In the genomic region with DNA sequence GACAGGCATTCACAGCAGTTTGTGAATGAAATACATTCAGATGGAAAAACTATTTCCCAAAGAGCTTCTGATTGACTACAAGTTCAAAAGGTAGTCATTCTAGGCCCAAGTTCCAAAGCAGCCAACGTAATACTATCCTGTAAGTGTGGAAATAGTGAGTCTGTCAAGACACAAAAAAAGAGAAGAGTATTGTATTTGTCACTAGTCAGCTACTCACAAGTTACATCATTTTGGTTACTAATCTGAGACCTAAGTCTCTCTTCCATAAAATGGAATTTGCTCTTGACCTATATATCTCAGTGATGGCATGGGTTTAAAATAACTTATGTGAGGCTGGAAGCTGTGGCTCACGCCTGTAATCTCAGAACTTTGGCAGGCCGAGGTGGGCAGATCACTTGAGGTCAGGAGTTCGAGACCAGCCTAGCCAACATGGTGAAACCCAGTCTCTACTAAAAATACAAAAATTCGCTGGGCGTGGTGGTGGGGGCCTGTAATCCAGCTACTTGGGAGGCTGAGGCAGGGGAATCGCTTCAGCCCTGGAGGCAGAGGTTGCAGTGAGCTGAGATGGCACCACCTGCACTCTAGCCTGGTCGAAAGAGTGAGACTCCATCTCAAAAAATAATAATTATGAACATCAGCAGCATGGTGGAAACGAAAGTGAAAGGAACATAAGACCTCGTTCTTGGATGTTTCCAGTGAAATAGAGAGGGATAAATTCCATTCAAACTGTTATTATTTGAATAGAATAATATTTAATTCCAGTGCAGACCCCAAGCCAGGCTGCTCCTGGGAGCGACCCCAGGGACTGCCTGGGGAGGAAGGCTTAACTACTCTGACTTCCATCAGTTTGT, we compare ENCODE assay signal across 10 cellular contexts. TPM values are rescaled to one million over a fixed set of nuclear protein-coding genes. Genes with fewer than 3 reads are reported as not detected.
DNase-seq lines count a peak whose midpoint lies in the region; ATAC-seq and TF ChIP-seq lines count a peak whose summit lies in the region.
"Had no signal": no experiment of that assay in that cellular context is flagged by ENCODE, and none has a peak within 500 bp of the region (broad histone marks: within the 10 kb centered on the region; RNA-seq: fewer than 3 reads in every experiment).

No MANE protein-coding gene starts in this region.

- no peak for TF ChIP-seq POLR2A in spleen (IDR thresholded peaks at IDR 0.05)

- TF ChIP-seq CTCF in fibroblast of mammary gland (conservative IDR thresholded peaks at IDR 0.05; ENCODE audit: control insufficient read depth, insufficient read depth, low read depth, low read length) (no peak), spleen (IDR thresholded peaks at IDR 0.05 in 8 of 11, conservative IDR thresholded peaks at IDR 0.05 in 3 of 11) (no peak)

- H3K27me3 Mint-ChIP-seq in T-helper 17 cell, result no peaks in the 10 kb centered on the region

- H3K4me3 Mint-ChIP-seq in T-helper 17 cell, result peak overlapping the region; percentile 88

- no peaks in the 10 kb centered on the region for H3K27me3 ChIP-seq in spleen (replicated peaks in 1 of 7)
- H3K27me3 ChIP-seq: ovary had no signal

- ATAC-seq in T-helper 17 cell, result no peak

- intact Hi-C loops in spleen (cut with DNase I; ENCODE audit: low total_unique reads), result no loop called here

- peak overlapping the region in 7 of 8 donors; percentile 73 to 99 (median 82) for H3K27ac ChIP-seq in spleen

- H3K4me1 ChIP-seq in spleen, result peaks cover 14 to 56% (median 37%) of the 10 kb centered on the region in 6 donors

- WGBS in spleen, 5 donors, result 44 to 63% (median 47%) methylated on average over 11 of the region's 11 CpGs

- H3K9me3 ChIP-seq in T-helper 17 cell (ENCODE audit: control insufficient read depth, low read length, poor library complexity, severe bottlenecking), result no peaks in the 10 kb centered on the region
- H3K9me3 ChIP-seq in spleen, result no peaks in the 10 kb centered on the region
- H3K9me3 ChIP-seq: ovary had no signal

- no peaks in the 10 kb centered on the region for H3K36me3 ChIP-seq in spleen
- H3K36me3 ChIP-seq: ovary had no signal

- peak overlapping the region; percentile 19 for H3K4me3 ChIP-seq in fibroblast of mammary gland (ENCODE audit: control insufficient read depth, low read depth, low read length)
- H3K4me3 ChIP-seq in spleen, result peak overlapping the region; percentile 22 to 84 (median 39)

- DNase-seq in HCEC 1CT, result peak; percentile 49
- DNase-seq in T-helper 17 cell, result no peak
- peak; percentile 53 for DNase-seq in fibroblast of mammary gland (ENCODE audit: low read depth)
- DNase-seq in spleen, result no peak
- DNase-seq in C1 segment of cervical spinal cord (lab: John Stamatoyannopoulos, UW), result no peak
- DNase-seq in LoVo (ENCODE audit: low spot score), result no peak
- no peak for DNase-seq in germinal center (ENCODE audit: low spot score)
- no peak for DNase-seq in SK-N-DZ (ENCODE audit: low spot score)
- DNase-seq: activated gamma-delta T cell had no signal

- H3K27ac Mint-ChIP-seq in T-helper 17 cell, result peak overlapping the region; percentile 94

- peaks cover 47% of the 10 kb centered on the region for H3K4me1 Mint-ChIP-seq in T-helper 17 cell

- peaks cover 3% of the 10 kb centered on the region for H3K36me3 Mint-ChIP-seq in T-helper 17 cell (ENCODE audit: low read depth)

RNA-seq across cellular contexts. Expression of a gene that starts 2.9 kb away (rescaled TPM):
- total RNA-seq in T-helper 17 cell, result 10 to 100 TPM; 78.3 to 86.6 TPM
- total RNA-seq in spleen, result 10 to 100 TPM; 28.6 to 72.2 (median 41.3) TPM
- polyA plus RNA-seq in spleen, result 100 to 1,000 TPM in 1 of 3 donors, 10 to 100 TPM in 2; 66.7 to 104 (median 77.0) TPM
- polyA plus RNA-seq in SK-N-DZ (2014; cell fraction: cytosol; rRNA removed), result 182 and 271 TPM in 2 replicates
- polyA plus RNA-seq in SK-N-DZ (2014; cell fraction: nucleus; rRNA removed), result 107 and 121 TPM in 2 replicates

RNA-seq across cellular contexts. Expression of a gene that starts 3.2 kb away (rescaled TPM):
- 10 to 100 TPM in 1 of 2 donors, 1 to 10 TPM in 1; 8.8 to 14.8 TPM for total RNA-seq in T-helper 17 cell
- total RNA-seq in spleen, result 10 to 100 TPM in 2 of 7 donors, 1 to 10 TPM in 5; 4.6 to 12.7 (median 6.7) TPM
- polyA plus RNA-seq in spleen, result 1 to 10 TPM; 2.2 to 6.1 (median 5.8) TPM
- polyA plus RNA-seq in SK-N-DZ (2014; cell fraction: cytosol; rRNA removed), result 90.7 and 101 TPM in 2 replicates
- 50.9 and 54.8 TPM in 2 replicates for polyA plus RNA-seq in SK-N-DZ (2014; cell fraction: nucleus; rRNA removed)

RNA-seq across cellular contexts. Expression of a gene that starts 31.8 kb away (rescaled TPM):
- total RNA-seq in T-helper 17 cell (10 to 100 TPM; 31.3 to 31.5 TPM), spleen (10 to 100 TPM; 21.0 to 34.3 (median 29.0) TPM)
- polyA plus RNA-seq in spleen, result 10 to 100 TPM in 2 of 3 donors, 1 to 10 TPM in 1; 9.7 to 11.3 (median 10.6) TPM
- 42.9 and 52.1 TPM in 2 replicates for polyA plus RNA-seq in SK-N-DZ (2014; cell fraction: cytosol; rRNA removed)
- polyA plus RNA-seq in SK-N-DZ (2014; cell fraction: nucleus; rRNA removed), result 28.6 and 29.2 TPM in 2 replicates

Comparison
In these comparisons a context has a peak if more than half of its experiments do, and no peak if none do; other contexts are left out.
1. DNase-seq: peak in HCEC 1CT (single experiment) and fibroblast of mammary gland (single experiment); none in T-helper 17 cell (0 of 3), spleen (single experiment), C1 segment of cervical spinal cord (0 of 14), LoVo (single experiment), germinal center (single experiment) and SK-N-DZ (single experiment).